Comparison of ENCODE assay signal across 1 cellular context in the genomic region with DNA sequence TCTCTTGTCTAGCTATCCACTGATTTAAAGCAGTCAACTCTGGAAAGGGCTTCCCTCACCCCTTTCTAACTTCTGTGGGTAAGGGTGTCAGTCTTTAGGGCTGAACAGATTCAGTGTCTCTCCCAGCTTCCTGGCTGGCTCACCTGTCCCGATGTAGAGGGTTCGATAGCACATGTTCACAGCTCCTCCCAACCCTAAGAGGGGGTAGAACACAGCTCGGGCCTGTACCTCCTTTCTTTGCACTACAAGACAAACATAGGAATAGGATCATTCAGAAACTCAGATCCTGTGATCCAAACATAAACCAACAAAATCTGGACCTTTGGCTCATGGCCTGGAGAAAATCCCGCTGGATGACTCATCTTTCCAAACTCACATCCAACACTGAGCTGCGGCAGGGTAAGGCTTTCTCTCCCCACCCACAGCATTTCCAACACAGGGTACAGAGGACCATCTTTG.
TF ChIP-seq lines count a peak whose summit lies in the region.

No MANE protein-coding gene starts in this region.

TF ChIP-seq in HepG2, 621 proteins besides CTCF, POLR2A, EP300 and RAD21 (continued from another document and continues in another):
- TF ChIP-seq, protein P1, sequence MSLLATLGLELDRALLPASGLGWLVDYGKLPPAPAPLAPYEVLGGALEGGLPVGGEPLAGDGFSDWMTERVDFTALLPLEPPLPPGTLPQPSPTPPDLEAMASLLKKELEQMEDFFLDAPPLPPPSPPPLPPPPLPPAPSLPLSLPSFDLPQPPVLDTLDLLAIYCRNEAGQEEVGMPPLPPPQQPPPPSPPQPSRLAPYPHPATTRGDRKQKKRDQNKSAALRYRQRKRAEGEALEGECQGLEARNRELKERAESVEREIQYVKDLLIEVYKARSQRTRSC (CRISPR knock-in tag; IDR thresholded peaks at IDR 0.05; ENCODE audit: low read depth) = no peak
- TF ChIP-seq ZBTB7A (CRISPR knock-in tag; IDR thresholded peaks at IDR 0.05) (no peak), ZNF768 (CRISPR knock-in tag; IDR thresholded peaks at IDR 0.05) (no peak), POGZ (CRISPR knock-in tag; IDR thresholded peaks at IDR 0.05) (no peak), HOXD1 (CRISPR knock-in tag; IDR thresholded peaks at IDR 0.05) (no peak), KLF9 (CRISPR knock-in tag; IDR thresholded peaks at IDR 0.05; ENCODE audit: low read depth) (no peak), TCF7L2 (IDR thresholded peaks at IDR 0.05; ENCODE audit: low read depth, low read length) (no peak), ZNF251 (CRISPR knock-in tag; IDR thresholded peaks at IDR 0.05) (no peak), ZZZ3 (CRISPR knock-in tag; IDR thresholded peaks at IDR 0.05; ENCODE audit: borderline replicate concordance) (no peak), CREB1 (IDR thresholded peaks at IDR 0.05) (no peak), CREB1 (CRISPR knock-in tag; IDR thresholded peaks at IDR 0.05) (no peak), SP1 (IDR thresholded peaks at IDR 0.05) (no peak), SP1 (CRISPR knock-in tag; IDR thresholded peaks at IDR 0.05) (no peak), MYC (CRISPR knock-in tag; IDR thresholded peaks at IDR 0.05; ENCODE audit: borderline replicate concordance) (peak; percentile 66; the same call in 1 of the 2 replicates), SP5 (CRISPR knock-in tag; IDR thresholded peaks at IDR 0.05; ENCODE audit: borderline replicate concordance, low read depth) (0 out of 2 replicates have a peak, but pooled peaks have one; percentile 18), CHD4 (IDR thresholded peaks at IDR 0.05; ENCODE audit: borderline replicate concordance, low read length) (no peak), ZNF382 (CRISPR knock-in tag; IDR thresholded peaks at IDR 0.05; ENCODE audit: borderline replicate concordance) (no peak), ZKSCAN1 (IDR thresholded peaks at IDR 0.05; ENCODE audit: low read length) (no peak), HDAC1 (CRISPR knock-in tag; IDR thresholded peaks at IDR 0.05) (peak; percentile 40; the same call in 1 of the 2 replicates), ETV6 (CRISPR knock-in tag; conservative IDR thresholded peaks at IDR 0.05) (no peak), ADNP (CRISPR knock-in tag; IDR thresholded peaks at IDR 0.05) (no peak), ONECUT2 (CRISPR knock-in tag; IDR thresholded peaks at IDR 0.05) (no peak), PAX8 (CRISPR knock-in tag; IDR thresholded peaks at IDR 0.05; ENCODE audit: borderline replicate concordance) (no peak), REXO4 (CRISPR knock-in tag; IDR thresholded peaks at IDR 0.05; ENCODE audit: borderline replicate concordance) (no peak), FOXJ3 (CRISPR knock-in tag; IDR thresholded peaks at IDR 0.05; ENCODE audit: borderline replicate concordance) (no peak), SP2 (CRISPR knock-in tag; IDR thresholded peaks at IDR 0.05) (no peak), ZNF350 (CRISPR knock-in tag; IDR thresholded peaks at IDR 0.05; ENCODE audit: borderline replicate concordance, low read depth) (no peak), ZFP37 (CRISPR knock-in tag; IDR thresholded peaks at IDR 0.05; ENCODE audit: borderline replicate concordance) (no peak), ZNF180 (CRISPR knock-in tag; IDR thresholded peaks at IDR 0.05; ENCODE audit: borderline replicate concordance, low read depth) (no peak), GATAD2A (CRISPR knock-in tag; IDR thresholded peaks at IDR 0.05) (peak; percentile 33; the same call in 1 of the 2 replicates), TOE1 (CRISPR knock-in tag; IDR thresholded peaks at IDR 0.05) (no peak), ELF4 (CRISPR knock-in tag; IDR thresholded peaks at IDR 0.05; ENCODE audit: borderline replicate concordance) (no peak), IKZF4 (CRISPR knock-in tag; IDR thresholded peaks at IDR 0.05; ENCODE audit: borderline replicate concordance, low read depth, not compliant biosample characterization) (no peak), ZNF121 (CRISPR knock-in tag; IDR thresholded peaks at IDR 0.05) (peak; percentile 90), ZMAT3 (CRISPR knock-in tag; conservative IDR thresholded peaks at IDR 0.05) (no peak), BRD4 (CRISPR knock-in tag; IDR thresholded peaks at IDR 0.05) (no peak), IRX3 (CRISPR knock-in tag; IDR thresholded peaks at IDR 0.05; ENCODE audit: borderline replicate concordance, low read depth) (no peak), ZKSCAN8 (CRISPR knock-in tag; IDR thresholded peaks at IDR 0.05; ENCODE audit: borderline replicate concordance) (no peak), GTF2F1 (IDR thresholded peaks at IDR 0.05; ENCODE audit: low read length) (no peak), SMARCE1 (IDR thresholded peaks at IDR 0.05; ENCODE audit: borderline replicate concordance) (no peak)
- TF ChIP-seq, protein P2, sequence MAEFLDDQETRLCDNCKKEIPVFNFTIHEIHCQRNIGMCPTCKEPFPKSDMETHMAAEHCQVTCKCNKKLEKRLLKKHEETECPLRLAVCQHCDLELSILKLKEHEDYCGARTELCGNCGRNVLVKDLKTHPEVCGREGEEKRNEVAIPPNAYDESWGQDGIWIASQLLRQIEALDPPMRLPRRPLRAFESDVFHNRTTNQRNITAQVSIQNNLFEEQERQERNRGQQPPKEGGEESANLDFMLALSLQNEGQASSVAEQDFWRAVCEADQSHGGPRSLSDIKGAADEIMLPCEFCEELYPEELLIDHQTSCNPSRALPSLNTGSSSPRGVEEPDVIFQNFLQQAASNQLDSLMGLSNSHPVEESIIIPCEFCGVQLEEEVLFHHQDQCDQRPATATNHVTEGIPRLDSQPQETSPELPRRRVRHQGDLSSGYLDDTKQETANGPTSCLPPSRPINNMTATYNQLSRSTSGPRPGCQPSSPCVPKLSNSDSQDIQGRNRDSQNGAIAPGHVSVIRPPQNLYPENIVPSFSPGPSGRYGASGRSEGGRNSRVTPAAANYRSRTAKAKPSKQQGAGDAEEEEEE (CRISPR knock-in tag; IDR thresholded peaks at IDR 0.05; ENCODE audit: borderline replicate concordance) = no peak
- TF ChIP-seq, protein P3, sequence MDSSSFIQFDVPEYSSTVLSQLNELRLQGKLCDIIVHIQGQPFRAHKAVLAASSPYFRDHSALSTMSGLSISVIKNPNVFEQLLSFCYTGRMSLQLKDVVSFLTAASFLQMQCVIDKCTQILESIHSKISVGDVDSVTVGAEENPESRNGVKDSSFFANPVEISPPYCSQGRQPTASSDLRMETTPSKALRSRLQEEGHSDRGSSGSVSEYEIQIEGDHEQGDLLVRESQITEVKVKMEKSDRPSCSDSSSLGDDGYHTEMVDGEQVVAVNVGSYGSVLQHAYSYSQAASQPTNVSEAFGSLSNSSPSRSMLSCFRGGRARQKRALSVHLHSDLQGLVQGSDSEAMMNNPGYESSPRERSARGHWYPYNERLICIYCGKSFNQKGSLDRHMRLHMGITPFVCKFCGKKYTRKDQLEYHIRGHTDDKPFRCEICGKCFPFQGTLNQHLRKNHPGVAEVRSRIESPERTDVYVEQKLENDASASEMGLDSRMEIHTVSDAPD (CRISPR knock-in tag; IDR thresholded peaks at IDR 0.05) = 0 out of 2 replicates have a peak, but pooled peaks have one; percentile 23
- TF ChIP-seq, protein P4, sequence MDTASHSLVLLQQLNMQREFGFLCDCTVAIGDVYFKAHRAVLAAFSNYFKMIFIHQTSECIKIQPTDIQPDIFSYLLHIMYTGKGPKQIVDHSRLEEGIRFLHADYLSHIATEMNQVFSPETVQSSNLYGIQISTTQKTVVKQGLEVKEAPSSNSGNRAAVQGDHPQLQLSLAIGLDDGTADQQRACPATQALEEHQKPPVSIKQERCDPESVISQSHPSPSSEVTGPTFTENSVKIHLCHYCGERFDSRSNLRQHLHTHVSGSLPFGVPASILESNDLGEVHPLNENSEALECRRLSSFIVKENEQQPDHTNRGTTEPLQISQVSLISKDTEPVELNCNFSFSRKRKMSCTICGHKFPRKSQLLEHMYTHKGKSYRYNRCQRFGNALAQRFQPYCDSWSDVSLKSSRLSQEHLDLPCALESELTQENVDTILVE (CRISPR knock-in tag; IDR thresholded peaks at IDR 0.05) = no peak; the same call in 1 of the 2 replicates
- TF ChIP-seq, protein P5, sequence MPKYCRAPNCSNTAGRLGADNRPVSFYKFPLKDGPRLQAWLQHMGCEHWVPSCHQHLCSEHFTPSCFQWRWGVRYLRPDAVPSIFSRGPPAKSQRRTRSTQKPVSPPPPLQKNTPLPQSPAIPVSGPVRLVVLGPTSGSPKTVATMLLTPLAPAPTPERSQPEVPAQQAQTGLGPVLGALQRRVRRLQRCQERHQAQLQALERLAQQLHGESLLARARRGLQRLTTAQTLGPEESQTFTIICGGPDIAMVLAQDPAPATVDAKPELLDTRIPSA (CRISPR knock-in tag; IDR thresholded peaks at IDR 0.05; ENCODE audit: borderline replicate concordance) = no peak
- TF ChIP-seq, protein P6, sequence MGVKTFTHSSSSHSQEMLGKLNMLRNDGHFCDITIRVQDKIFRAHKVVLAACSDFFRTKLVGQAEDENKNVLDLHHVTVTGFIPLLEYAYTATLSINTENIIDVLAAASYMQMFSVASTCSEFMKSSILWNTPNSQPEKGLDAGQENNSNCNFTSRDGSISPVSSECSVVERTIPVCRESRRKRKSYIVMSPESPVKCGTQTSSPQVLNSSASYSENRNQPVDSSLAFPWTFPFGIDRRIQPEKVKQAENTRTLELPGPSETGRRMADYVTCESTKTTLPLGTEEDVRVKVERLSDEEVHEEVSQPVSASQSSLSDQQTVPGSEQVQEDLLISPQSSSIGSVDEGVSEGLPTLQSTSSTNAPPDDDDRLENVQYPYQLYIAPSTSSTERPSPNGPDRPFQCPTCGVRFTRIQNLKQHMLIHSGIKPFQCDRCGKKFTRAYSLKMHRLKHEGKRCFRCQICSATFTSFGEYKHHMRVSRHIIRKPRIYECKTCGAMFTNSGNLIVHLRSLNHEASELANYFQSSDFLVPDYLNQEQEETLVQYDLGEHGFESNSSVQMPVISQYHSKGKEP (CRISPR knock-in tag; IDR thresholded peaks at IDR 0.05) = no peak
- TF ChIP-seq, protein P7, sequence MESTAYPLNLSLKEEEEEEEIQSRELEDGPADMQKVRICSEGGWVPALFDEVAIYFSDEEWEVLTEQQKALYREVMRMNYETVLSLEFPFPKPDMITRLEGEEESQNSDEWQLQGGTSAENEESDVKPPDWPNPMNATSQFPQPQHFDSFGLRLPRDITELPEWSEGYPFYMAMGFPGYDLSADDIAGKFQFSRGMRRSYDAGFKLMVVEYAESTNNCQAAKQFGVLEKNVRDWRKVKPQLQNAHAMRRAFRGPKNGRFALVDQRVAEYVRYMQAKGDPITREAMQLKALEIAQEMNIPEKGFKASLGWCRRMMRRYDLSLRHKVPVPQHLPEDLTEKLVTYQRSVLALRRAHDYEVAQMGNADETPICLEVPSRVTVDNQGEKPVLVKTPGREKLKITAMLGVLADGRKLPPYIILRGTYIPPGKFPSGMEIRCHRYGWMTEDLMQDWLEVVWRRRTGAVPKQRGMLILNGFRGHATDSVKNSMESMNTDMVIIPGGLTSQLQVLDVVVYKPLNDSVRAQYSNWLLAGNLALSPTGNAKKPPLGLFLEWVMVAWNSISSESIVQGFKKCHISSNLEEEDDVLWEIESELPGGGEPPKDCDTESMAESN (CRISPR knock-in tag; conservative IDR thresholded peaks at IDR 0.05) = no peak
- TF ChIP-seq, protein P8, sequence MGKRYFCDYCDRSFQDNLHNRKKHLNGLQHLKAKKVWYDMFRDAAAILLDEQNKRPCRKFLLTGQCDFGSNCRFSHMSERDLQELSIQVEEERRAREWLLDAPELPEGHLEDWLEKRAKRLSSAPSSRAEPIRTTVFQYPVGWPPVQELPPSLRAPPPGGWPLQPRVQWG (CRISPR knock-in tag; IDR thresholded peaks at IDR 0.05; ENCODE audit: borderline replicate concordance, low read depth) = no peak
- TF ChIP-seq, protein P9, sequence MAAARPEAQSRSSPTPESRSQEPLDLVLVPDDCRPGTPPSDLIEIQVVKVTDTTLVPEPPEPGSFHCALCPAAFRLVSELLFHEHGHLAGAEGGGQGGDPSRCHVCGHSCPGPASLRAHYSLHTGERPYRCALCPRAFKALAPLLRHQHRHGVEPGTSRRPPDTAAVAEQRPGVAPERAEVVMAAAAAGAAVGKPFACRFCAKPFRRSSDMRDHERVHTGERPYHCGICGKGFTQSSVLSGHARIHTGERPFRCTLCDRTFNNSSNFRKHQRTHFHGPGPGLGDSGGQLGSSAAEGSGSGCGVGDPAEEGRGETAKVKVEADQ (CRISPR knock-in tag; IDR thresholded peaks at IDR 0.05; ENCODE audit: borderline replicate concordance) = no peak
- TF ChIP-seq, protein P10, sequence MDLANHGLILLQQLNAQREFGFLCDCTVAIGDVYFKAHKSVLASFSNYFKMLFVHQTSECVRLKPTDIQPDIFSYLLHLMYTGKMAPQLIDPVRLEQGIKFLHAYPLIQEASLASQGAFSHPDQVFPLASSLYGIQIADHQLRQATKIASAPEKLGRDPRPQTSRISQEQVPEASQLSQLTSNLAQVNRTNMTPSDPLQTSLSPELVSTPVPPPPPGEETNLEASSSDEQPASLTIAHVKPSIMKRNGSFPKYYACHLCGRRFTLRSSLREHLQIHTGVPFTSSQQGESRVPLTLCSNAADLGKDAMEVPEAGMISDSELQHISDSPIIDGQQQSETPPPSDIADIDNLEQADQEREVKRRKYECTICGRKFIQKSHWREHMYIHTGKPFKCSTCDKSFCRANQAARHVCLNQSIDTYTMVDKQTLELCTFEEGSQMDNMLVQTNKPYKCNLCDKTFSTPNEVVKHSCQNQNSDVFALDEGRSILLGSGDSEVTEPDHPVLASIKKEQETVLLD (CRISPR knock-in tag; IDR thresholded peaks at IDR 0.05; ENCODE audit: low read depth) = no peak
- TF ChIP-seq, protein P11, sequence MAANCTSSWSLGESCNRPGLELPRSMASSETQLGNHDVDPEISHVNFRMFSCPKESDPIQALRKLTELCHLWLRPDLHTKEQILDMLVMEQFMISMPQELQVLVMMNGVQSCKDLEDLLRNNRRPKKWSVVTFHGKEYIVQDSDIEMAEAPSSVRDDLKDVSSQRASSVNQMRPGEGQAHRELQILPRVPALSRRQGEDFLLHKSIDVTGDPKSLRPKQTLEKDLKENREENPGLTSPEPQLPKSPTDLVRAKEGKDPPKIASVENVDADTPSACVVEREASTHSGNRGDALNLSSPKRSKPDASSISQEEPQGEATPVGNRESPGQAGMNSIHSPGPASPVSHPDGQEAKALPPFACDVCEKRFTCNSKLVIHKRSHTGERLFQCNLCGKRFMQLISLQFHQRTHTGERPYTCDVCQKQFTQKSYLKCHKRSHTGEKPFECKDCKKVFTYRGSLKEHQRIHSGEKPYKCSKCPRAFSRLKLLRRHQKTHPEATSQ (CRISPR knock-in tag; IDR thresholded peaks at IDR 0.05; ENCODE audit: borderline replicate concordance) = no peak
- TF ChIP-seq, protein P12, sequence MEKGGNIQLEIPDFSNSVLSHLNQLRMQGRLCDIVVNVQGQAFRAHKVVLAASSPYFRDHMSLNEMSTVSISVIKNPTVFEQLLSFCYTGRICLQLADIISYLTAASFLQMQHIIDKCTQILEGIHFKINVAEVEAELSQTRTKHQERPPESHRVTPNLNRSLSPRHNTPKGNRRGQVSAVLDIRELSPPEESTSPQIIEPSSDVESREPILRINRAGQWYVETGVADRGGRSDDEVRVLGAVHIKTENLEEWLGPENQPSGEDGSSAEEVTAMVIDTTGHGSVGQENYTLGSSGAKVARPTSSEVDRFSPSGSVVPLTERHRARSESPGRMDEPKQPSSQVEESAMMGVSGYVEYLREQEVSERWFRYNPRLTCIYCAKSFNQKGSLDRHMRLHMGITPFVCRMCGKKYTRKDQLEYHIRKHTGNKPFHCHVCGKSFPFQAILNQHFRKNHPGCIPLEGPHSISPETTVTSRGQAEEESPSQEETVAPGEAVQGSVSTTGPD (CRISPR knock-in tag; IDR thresholded peaks at IDR 0.05) = no peak
